ENCODE assay signal across 8 cellular contexts in genomic region chr16:28863929-28864886, GRCh38. TPM values are rescaled to one million over a fixed set of nuclear protein-coding genes. Genes with fewer than 3 reads are reported as not detected.
DNase-seq lines count a peak whose midpoint lies in the region; ATAC-seq and TF ChIP-seq lines count a peak whose summit lies in the region.

No MANE protein-coding gene starts in this region.

- peak overlapping the region; percentile 65 for H3K18ac ChIP-seq in mesendoderm (ENCODE audit: low read length)

- peaks cover 14% of the 10 kb centered on the region for H3K79me1 ChIP-seq in mesendoderm (ENCODE audit: low read length)

- H4K20me1 ChIP-seq in OCI-LY3 (ENCODE audit: insufficient read depth, low read length): peaks cover 5% of the 10 kb centered on the region

- no peak overlapping the region for H3K23ac ChIP-seq in mesendoderm (ENCODE audit: low read length)

- peaks cover 3% of the 10 kb centered on the region for H3K36me3 ChIP-seq in OCI-LY3 (replicated peaks; ENCODE audit: low read depth, low read length)
- H3K36me3 ChIP-seq in mesendoderm (ENCODE audit: control insufficient read depth, insufficient read depth, low read length): peaks cover 3% of the 10 kb centered on the region
- H3K36me3 ChIP-seq in uterus: no peaks in the 10 kb centered on the region

- DNase-seq in dedifferentiated amniotic fluid mesenchymal stem cell (ENCODE audit: extremely low spot score) (peak; percentile 14), mesendoderm (no peak), uterus (peak; percentile 40 to 45), superior temporal gyrus (ENCODE audit: extremely low spot score) (no peak), GM20000 (ENCODE audit: low spot score) (no peak), SKM-1 (lab: John Stamatoyannopoulos, UW; ENCODE audit: unreplicated experiment) (no peak)

- H3K27ac ChIP-seq in OCI-LY3 (ENCODE audit: low read length): peak overlapping the region; percentile 76
- peak overlapping the region; percentile 95 for H3K27ac ChIP-seq in mesendoderm (ENCODE audit: low read depth, low read length)
- peak overlapping the region; percentile 95 to 96 for H3K27ac ChIP-seq in uterus

- no peak overlapping the region for H2AK5ac ChIP-seq in mesendoderm (ENCODE audit: low read length)

- H3K4me1 ChIP-seq in OCI-LY3 (ENCODE audit: low read length) (peaks cover 15% of the 10 kb centered on the region), mesendoderm (ENCODE audit: control insufficient read depth, low read depth, low read length) (no peaks in the 10 kb centered on the region), uterus (peaks cover 0 to 9% of the 10 kb centered on the region in 2 donors)

- H3K27me3 ChIP-seq in OCI-LY3 (ENCODE audit: low read depth, low read length): no peaks in the 10 kb centered on the region
- H3K27me3 ChIP-seq in mesendoderm (ENCODE audit: insufficient read depth, low read length, poor library complexity): no peaks in the 10 kb centered on the region
- H3K27me3 ChIP-seq in uterus: no peaks in the 10 kb centered on the region

- H3K9ac ChIP-seq in OCI-LY3 (ENCODE audit: low read length): peak overlapping the region; percentile 84
- H3K9ac ChIP-seq in mesendoderm (ENCODE audit: low read length): peak overlapping the region; percentile 94

- no peaks in the 10 kb centered on the region for H3K9me3 ChIP-seq in OCI-LY3 (ENCODE audit: insufficient read depth, low read length)
- no peaks in the 10 kb centered on the region for H3K9me3 ChIP-seq in uterus

- no peak for TF ChIP-seq CTCF in OCI-LY3 (IDR thresholded peaks at IDR 0.05; ENCODE audit: low read depth, low read length)
- no peak for TF ChIP-seq CTCF in uterus (IDR thresholded peaks at IDR 0.05)
- TF ChIP-seq CTCF in GM20000 (IDR thresholded peaks at IDR 0.05; ENCODE audit: extremely low read depth, missing control alignments): no peak

- intact Hi-C loops in uterus (cut with DNase I; ENCODE audit: low total_unique reads): no loop called here

- H2BK15ac ChIP-seq in mesendoderm (replicated peaks; ENCODE audit: low read depth): no peak overlapping the region

- H2BK5ac ChIP-seq in mesendoderm (ENCODE audit: low read length): no peak overlapping the region

- TF ChIP-seq POLR2A in GM18505 (IDR thresholded peaks at IDR 0.05; ENCODE audit: borderline replicate concordance, extremely low read depth, insufficient read depth, insufficient read length) (no peak), uterus (IDR thresholded peaks at IDR 0.05) (no peak)

- no peak overlapping the region for H2BK120ac ChIP-seq in mesendoderm (ENCODE audit: low read depth, low read length)

- no peak overlapping the region for H4K5ac ChIP-seq in mesendoderm (ENCODE audit: low read length)

- H3K79me2 ChIP-seq in OCI-LY3 (ENCODE audit: low read length) (peaks cover 36% of the 10 kb centered on the region), mesendoderm (ENCODE audit: control insufficient read depth, insufficient read depth, low read length) (peaks cover 17% of the 10 kb centered on the region)

- H3K4me2 ChIP-seq in OCI-LY3 (ENCODE audit: low read length) (peak overlapping the region; percentile 97), mesendoderm (ENCODE audit: low read length) (peak overlapping the region; percentile 82)

- H3K4me3 ChIP-seq in OCI-LY3 (ENCODE audit: low read length): peak overlapping the region; percentile 85
- H3K4me3 ChIP-seq in mesendoderm (ENCODE audit: low read length): peak overlapping the region; percentile 99
- H3K4me3 ChIP-seq in uterus: peak overlapping the region; percentile 81 to 94

- H4K8ac ChIP-seq in mesendoderm (ENCODE audit: low read depth, low read length): peak overlapping the region; percentile 91

- H2AFZ ChIP-seq in OCI-LY3 (ENCODE audit: low read depth, low read length): peak overlapping the region; percentile 96; the same call in 1 of the 2 replicates

- peak; percentile 5 for ATAC-seq in GM18505 (IDR thresholded peaks at IDR 0.05; ENCODE audit: unreplicated experiment)

- H3K56ac ChIP-seq in mesendoderm (ENCODE audit: low read length): peak overlapping the region; percentile 99

- WGBS in mesendoderm (ENCODE audit: extremely low coverage, insufficient coverage, low lambda C conversion rate): no CpG with 5 or more reads among the region's 46 CpGs

- peak overlapping the region; percentile 46 for H3K4ac ChIP-seq in mesendoderm (ENCODE audit: low read depth, low read length)

RNA-seq across cellular contexts. Expression of gene SH2B1, which starts 0.6 kb away (rescaled TPM):
- polyA plus RNA-seq in mesendoderm (2013, experiment 1 of 2): 12.7 TPM
- polyA plus RNA-seq in mesendoderm (2013, experiment 2 of 2): 12.5 TPM
- total RNA-seq in uterus: 10 to 100 TPM in 3 of 4 donors, 1 to 10 TPM in 1; 9.1 to 63.3 (median 21.4) TPM

RNA-seq across cellular contexts. Expression of gene ATP2A1, which starts 14.1 kb away (rescaled TPM):
- 0.44 TPM for polyA plus RNA-seq in mesendoderm (2013, experiment 1 of 2)
- 1.0 TPM for polyA plus RNA-seq in mesendoderm (2013, experiment 2 of 2)
- total RNA-seq in uterus: 1 to 10 TPM in 1 of 4 donors, not detected in 3; 1.6 TPM

RNA-seq across cellular contexts. Expression of gene TUFM, which starts 18.1 kb away (rescaled TPM):
- polyA plus RNA-seq in mesendoderm (2013, experiment 1 of 2): 162 TPM
- 164 TPM for polyA plus RNA-seq in mesendoderm (2013, experiment 2 of 2)
- 10 to 100 TPM; 48.3 to 92.9 (median 61.6) TPM for total RNA-seq in uterus

RNA-seq across cellular contexts. Expression of gene ATXN2L, which starts 41.4 kb away (rescaled TPM):
- polyA plus RNA-seq in mesendoderm (2013, experiment 1 of 2): 201 TPM
- 196 TPM for polyA plus RNA-seq in mesendoderm (2013, experiment 2 of 2)
- 100 to 1,000 TPM in 1 of 4 donors, 10 to 100 TPM in 2, 1 to 10 TPM in 1; 7.2 to 130 (median 35.0) TPM for total RNA-seq in uterus

Comparison
In these comparisons a context has a peak if more than half of its experiments do, and no peak if none do; other contexts are left out.
1. DNase-seq: peak in dedifferentiated amniotic fluid mesenchymal stem cell (single experiment) and uterus (2 of 2); none in mesendoderm (single experiment), superior temporal gyrus (single experiment), GM20000 (single experiment) and SKM-1 (single experiment).
2. Peak in every context shown above with its lines, with median percentiles within 50 percentile points of each other: H3K27ac ChIP-seq and H3K4me3 ChIP-seq.